Comparison of ENCODE assay signal across 1 cellular context in the genomic region with DNA sequence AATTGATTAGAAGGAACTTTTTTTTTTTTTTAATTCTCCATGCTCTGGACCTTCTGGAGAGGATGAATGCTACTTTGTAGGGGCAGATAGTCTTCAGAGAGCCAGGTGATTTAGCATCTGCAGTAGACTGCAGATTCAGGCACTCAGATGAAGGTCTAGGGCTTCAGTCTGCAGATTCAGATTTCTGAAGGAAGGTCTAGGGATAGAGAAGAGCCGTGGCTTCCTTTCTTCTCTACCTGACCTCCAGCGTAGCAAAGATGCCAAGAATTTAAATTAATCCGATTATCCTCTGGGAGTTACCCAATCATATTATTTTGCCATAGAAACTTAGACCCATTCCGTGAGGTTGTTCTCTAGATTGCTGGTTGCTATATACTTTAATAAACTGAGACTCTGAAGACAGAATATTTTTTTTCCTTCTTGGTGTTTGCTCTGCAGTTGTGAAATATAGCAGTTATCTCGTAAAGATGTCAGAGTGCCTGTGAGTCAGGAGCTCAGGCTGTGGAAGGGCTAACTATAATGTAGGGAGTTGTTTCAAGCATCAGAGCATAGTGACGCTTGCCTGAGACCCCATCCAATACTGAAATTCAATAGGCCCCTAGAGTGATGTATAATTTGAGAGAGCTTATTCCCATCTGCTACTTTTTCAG.
TF ChIP-seq lines count a peak whose summit lies in the region.

No MANE protein-coding gene starts in this region.

TF ChIP-seq in A549, 52 proteins besides CTCF, POLR2A, EP300 and RAD21 (continued from another document):
- TF ChIP-seq, protein P1, sequence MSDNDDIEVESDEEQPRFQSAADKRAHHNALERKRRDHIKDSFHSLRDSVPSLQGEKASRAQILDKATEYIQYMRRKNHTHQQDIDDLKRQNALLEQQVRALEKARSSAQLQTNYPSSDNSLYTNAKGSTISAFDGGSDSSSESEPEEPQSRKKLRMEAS (IDR thresholded peaks at IDR 0.05), result peak; percentile 24; the same call in 1 of the 2 replicates
